16 cellular contexts compared by ENCODE assay signal in genomic region chr11:10622108-10622507, GRCh38. TPM values are rescaled to one million over a fixed set of nuclear protein-coding genes. Genes with fewer than 3 reads are reported as not detected.
"Had no signal": no experiment of that assay in that cellular context is flagged by ENCODE, and none has a peak within 500 bp of the region (broad histone marks: within the 10 kb centered on the region; RNA-seq: fewer than 3 reads in every experiment).

No MANE protein-coding gene starts in this region.

- H3K4me1 Mint-ChIP-seq: brain had no signal

- H3K36me3 Mint-ChIP-seq: brain had no signal

- H3K27me3 ChIP-seq: dorsolateral prefrontal cortex, heart right ventricle had no signal

- H3K9me3 Mint-ChIP-seq: activated CD4-positive, alpha-beta memory T cell treated with anti-CD3 and anti-CD28 coated beads, Interleukin-2, amount 10 ng/mL, durations not matched to agents 7 days and 5 days; brain had no signal

- H3K27ac Mint-ChIP-seq: activated CD4-positive, alpha-beta memory T cell treated with anti-CD3 and anti-CD28 coated beads, Interleukin-2, amount 10 ng/mL, durations not matched to agents 7 days and 5 days; brain had no signal

- H3K36me3 ChIP-seq: heart right ventricle, left ventricle myocardium inferior had no signal

- H3K4me3 Mint-ChIP-seq: activated CD4-positive, alpha-beta memory T cell treated with anti-CD3 and anti-CD28 coated beads, Interleukin-2, amount 10 ng/mL, durations not matched to agents 7 days and 5 days; activated CD4-positive, alpha-beta T cell treated with anti-CD3 and anti-CD28 coated beads for 36 hours; brain; memory B cell had no signal

- ATAC-seq: activated CD4-positive, alpha-beta T cell treated with anti-CD3 and anti-CD28 coated beads for 36 hours had no signal

- H3K4me3 ChIP-seq: dorsolateral prefrontal cortex, heart right ventricle, left ventricle myocardium inferior, skin epidermis had no signal

- H3K27ac ChIP-seq: left ventricle myocardium inferior, parathyroid adenoma, VCaP had no signal

- H3K27me3 Mint-ChIP-seq: activated CD4-positive, alpha-beta T cell treated with anti-CD3 and anti-CD28 coated beads for 36 hours; memory B cell had no signal

- DNase-seq: activated CD4-positive, alpha-beta memory T cell treated with anti-CD3 and anti-CD28 coated beads, Interleukin-2, amount 10 ng/mL, durations not matched to agents 7 days and 5 days; activated CD4-positive, alpha-beta T cell treated with anti-CD3 and anti-CD28 coated beads for 36 hours; activated naive CD4-positive, alpha-beta T cell treated with anti-CD3 and anti-CD28 coated beads, Interleukin-2, amount 50 U/mL, for 16 hours; cerebellar nuclear complex; dorsolateral prefrontal cortex; heart right ventricle; kidney; left ventricle myocardium inferior; retina; trophoblast cell had no signal

- H3K9me3 ChIP-seq: heart right ventricle, left ventricle myocardium inferior had no signal

RNA-seq across cellular contexts. Expression of gene LYVE1, which starts 53.6 kb away (rescaled TPM):
- total RNA-seq: activated CD4-positive, alpha-beta memory T cell treated with anti-CD3 and anti-CD28 coated beads, Interleukin-2, amount 10 ng/mL, durations not matched to agents 7 days and 5 days; activated CD4-positive, alpha-beta T cell treated with anti-CD3 and anti-CD28 coated beads for 36 hours had no signal
- polyA plus RNA-seq: neural cell had no signal
